8 cellular contexts compared by ENCODE assay signal in genomic region chr2:113977660-113978523, GRCh38.
DNase-seq lines count a peak whose midpoint lies in the region; ATAC-seq and TF ChIP-seq lines count a peak whose summit lies in the region.

No MANE protein-coding gene starts in this region.

- H3K56ac ChIP-seq in mesendoderm (ENCODE audit: low read length) = no peak overlapping the region

- intact Hi-C loops in lower leg skin (cut with DNase I; ENCODE audit: low total_unique reads) = no loop called here

- H3K27ac ChIP-seq in DND-41 (ENCODE audit: low read length) (no peak overlapping the region), brain microvascular endothelial cell (no peak overlapping the region), mesendoderm (ENCODE audit: low read depth, low read length) (no peak overlapping the region)

- H3K4me3 ChIP-seq in DND-41 (ENCODE audit: low read depth in 1 of 2, low read length in 2 of 2) = no peak overlapping the region
- no peak overlapping the region for H3K4me3 ChIP-seq in brain microvascular endothelial cell (ENCODE audit: low read depth, low read length)
- H3K4me3 ChIP-seq in mesendoderm (ENCODE audit: low read length) = no peak overlapping the region
- no peak overlapping the region for H3K4me3 ChIP-seq in lower leg skin (ENCODE audit: low read depth, poor library complexity, severe bottlenecking)

- no peaks in the 10 kb centered on the region for H3K79me1 ChIP-seq in mesendoderm (ENCODE audit: low read length)

- H2BK5ac ChIP-seq in mesendoderm (ENCODE audit: low read length) = no peak overlapping the region

- H2BK120ac ChIP-seq in mesendoderm (ENCODE audit: low read depth, low read length) = no peak overlapping the region

- H3K4me1 ChIP-seq in DND-41 (ENCODE audit: insufficient read depth, low read length) = no peaks in the 10 kb centered on the region
- H3K4me1 ChIP-seq in mesendoderm (ENCODE audit: control insufficient read depth, low read depth, low read length) = no peaks in the 10 kb centered on the region

- no CpG with 5 or more reads among the region's 16 CpGs for WGBS in mesendoderm (ENCODE audit: extremely low coverage, insufficient coverage, low lambda C conversion rate)
- 53 to 60% methylated on average over 16 of the region's 16 CpGs for WGBS in lower leg skin, 2 donors

- no peak overlapping the region for H3K18ac ChIP-seq in mesendoderm (ENCODE audit: low read length)

- H3K27me3 ChIP-seq in DND-41 (ENCODE audit: insufficient read depth, low read length, poor library complexity) (no peaks in the 10 kb centered on the region), brain microvascular endothelial cell (replicated peaks) (no peaks in the 10 kb centered on the region), mesendoderm (ENCODE audit: insufficient read depth, low read length, poor library complexity) (no peaks in the 10 kb centered on the region)

- no peak; the same call in 2 of the 3 replicates for ATAC-seq in DND-41 (ENCODE audit: insufficient read depth, low read depth)
- ATAC-seq in GM21526 (IDR thresholded peaks at IDR 0.05; ENCODE audit: low FRiP score, unreplicated experiment) = no peak
- ATAC-seq in GM18520 (IDR thresholded peaks at IDR 0.05; ENCODE audit: unreplicated experiment) = no peak

- in situ Hi-C loops in brain microvascular endothelial cell (cut with HindIII; ENCODE audit: low pct_ligation_motif_present, low sequenced_read_pairs) = no loop called here

- no peaks in the 10 kb centered on the region for H3K36me3 ChIP-seq in DND-41 (ENCODE audit: insufficient read depth, low read length)
- H3K36me3 ChIP-seq in brain microvascular endothelial cell (replicated peaks) = peaks cover 13% of the 10 kb centered on the region
- H3K36me3 ChIP-seq in mesendoderm (ENCODE audit: control insufficient read depth, insufficient read depth, low read length) = no peaks in the 10 kb centered on the region

- H3K79me2 ChIP-seq in DND-41 (ENCODE audit: insufficient read depth, low read length) = no peaks in the 10 kb centered on the region
- no peaks in the 10 kb centered on the region for H3K79me2 ChIP-seq in mesendoderm (ENCODE audit: control insufficient read depth, insufficient read depth, low read length)

- H3K4me2 ChIP-seq in DND-41 (ENCODE audit: insufficient read depth, low read length) (no peak overlapping the region), mesendoderm (ENCODE audit: low read length) (no peak overlapping the region)

- H4K20me1 ChIP-seq in DND-41 (ENCODE audit: insufficient read depth, low read length) = no peaks in the 10 kb centered on the region

- H3K9ac ChIP-seq in DND-41 (ENCODE audit: low read depth, low read length) (no peak overlapping the region), mesendoderm (ENCODE audit: low read length) (no peak overlapping the region)

- DNase-seq in DND-41 (no peak), NCI-H146 treated with DMSO at 0.1 percent for 48 hours (lab: John Stamatoyannopoulos, UW; ENCODE audit: unreplicated experiment) (peak; percentile 27), brain microvascular endothelial cell (peak; percentile 28), mesendoderm (peak; percentile 74), lower leg skin (ENCODE audit: low spot score in 2 of 2) (no peak), cortex of kidney (lab: John Stamatoyannopoulos, UW) (no peak)

- H3K4ac ChIP-seq in mesendoderm (ENCODE audit: low read depth, low read length) = no peak overlapping the region

- TF ChIP-seq CTCF in DND-41 (IDR thresholded peaks at IDR 0.05; ENCODE audit: borderline replicate concordance, extremely low read depth, low read length, poor library complexity, severe bottlenecking) = peak; percentile 53
- TF ChIP-seq CTCF in brain microvascular endothelial cell (IDR thresholded peaks at IDR 0.05; ENCODE audit: low read depth, low read length, missing control alignments) = peak; percentile 62
- TF ChIP-seq CTCF in lower leg skin (IDR thresholded peaks at IDR 0.05) = no peak

- H4K5ac ChIP-seq in mesendoderm (ENCODE audit: low read length) = no peak overlapping the region

- H3K23ac ChIP-seq in mesendoderm (ENCODE audit: low read length) = no peak overlapping the region

- H2BK15ac ChIP-seq in mesendoderm (replicated peaks; ENCODE audit: low read depth) = no peak overlapping the region

- no peaks in the 10 kb centered on the region for H3K9me3 ChIP-seq in DND-41 (ENCODE audit: insufficient read depth, low read length, severe bottlenecking)

- H4K8ac ChIP-seq in mesendoderm (ENCODE audit: low read depth, low read length) = no peak overlapping the region

- H2AFZ ChIP-seq in DND-41 (ENCODE audit: low read depth, low read length) = no peak overlapping the region

- TF ChIP-seq POLR2A in lower leg skin (IDR thresholded peaks at IDR 0.05) = no peak

- H2AK5ac ChIP-seq in mesendoderm (ENCODE audit: low read length) = no peak overlapping the region

Comparison
In these comparisons a context has a peak if more than half of its experiments do, and no peak if none do; other contexts are left out.
1. DNase-seq: peak in NCI-H146 treated with DMSO at 0.1 percent for 48 hours (single experiment), brain microvascular endothelial cell (single experiment) and mesendoderm (single experiment); none in DND-41 (single experiment), lower leg skin (0 of 2) and cortex of kidney (single experiment).
2. CTCF ChIP-seq: peak in DND-41 (single experiment) and brain microvascular endothelial cell (single experiment); none in lower leg skin (0 of 3).